19 cellular contexts compared by ENCODE assay signal in the genomic region with DNA sequence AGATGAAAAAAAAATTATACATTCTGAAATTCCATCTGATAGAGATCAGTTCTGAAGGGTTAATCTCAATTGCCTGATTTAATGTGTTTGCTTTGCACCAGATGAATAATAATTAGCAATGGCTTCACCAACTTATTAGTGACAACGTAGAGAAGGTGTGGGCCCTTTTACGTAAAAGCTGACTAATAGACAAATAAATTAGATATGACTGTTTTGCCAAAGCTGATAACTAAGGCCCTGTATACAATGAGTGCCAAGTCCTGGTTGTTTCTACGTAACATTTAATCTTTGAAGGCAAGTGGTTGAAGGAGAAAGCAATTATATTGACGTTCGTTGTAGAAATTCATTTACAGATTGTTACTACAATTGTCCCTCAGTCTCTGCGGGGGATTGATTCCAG.
"Had no signal": no experiment of that assay in that cellular context is flagged by ENCODE, and none has a peak within 500 bp of the region (broad histone marks: within the 10 kb centered on the region; RNA-seq: fewer than 3 reads in every experiment).

No MANE protein-coding gene starts in this region.

- H3K9me3 ChIP-seq: heart left ventricle, right lobe of liver, spleen, suprapubic skin, tibial nerve, upper lobe of right lung had no signal

- H3K4me1 ChIP-seq: right lobe of liver, suprapubic skin, upper lobe of right lung had no signal

- FAIRE-seq: endometrium, frontal cortex had no signal

- ATAC-seq: esophagus mucosa; heart left ventricle; left lobe of liver; naive thymus-derived CD4-positive, alpha-beta T cell; right lobe of liver; stimulated activated memory B cell treated with anti-CD40 and anti-IgM and Interleukin-4, amounts not matched to agents 10 μg/mL and 1 μg/mL and 100 μg/mL, for 72 hours; upper lobe of right lung had no signal

- H3K36me3 ChIP-seq: heart left ventricle, right lobe of liver, spleen, suprapubic skin, tibial nerve, upper lobe of right lung had no signal

- H3K4me3 ChIP-seq: heart left ventricle, right lobe of liver, spleen, suprapubic skin, tibial nerve, upper lobe of right lung had no signal

- DNase-seq: cortex of kidney; effector memory CD4-positive, alpha-beta T cell; heart left ventricle; hippocampal formation; mammary epithelial cell; naive thymus-derived CD4-positive, alpha-beta T cell; right lobe of liver; spleen; stimulated activated CD4-positive, alpha-beta T cell treated with anti-CD3 and anti-CD28 coated beads, Interleukin-15, amount 100 ng/mL, for 24 hours; stimulated activated CD4-positive, alpha-beta T cell treated with anti-CD3 and anti-CD28 coated beads, Interleukin-1b, Interleukin-23, amount 100 ng/mL, for 48 hours; stimulated activated CD4-positive, alpha-beta T cell treated with anti-CD3 and anti-CD28 coated beads, Interleukin-4, amount 100 ng/mL, for 24 hours; upper lobe of right lung had no signal

- H3K27ac ChIP-seq: heart left ventricle, right lobe of liver, spleen, suprapubic skin, tibial nerve, upper lobe of right lung had no signal

- H3K27me3 ChIP-seq: heart left ventricle, right lobe of liver, spleen, suprapubic skin, tibial nerve, upper lobe of right lung had no signal
